ENCODE assay signal across 14 cellular contexts in genomic region chr5:3843691-3844090, GRCh38.
"Had no signal": no experiment of that assay in that cellular context is flagged by ENCODE, and none has a peak within 500 bp of the region (broad histone marks: within the 10 kb centered on the region; RNA-seq: fewer than 3 reads in every experiment).

No MANE protein-coding gene starts in this region.

- H3K9me3 ChIP-seq: right lobe of liver, spleen had no signal

- H3K36me3 ChIP-seq: right lobe of liver, spleen had no signal

- DNase-seq: activated B cell treated with CpG ODN at 0.5 μM for 24 hours; activated CD4-positive, alpha-beta T cell treated with anti-CD3 and anti-CD28 coated beads for 48 hours; activated CD8-positive, alpha-beta memory T cell treated with anti-CD3 and anti-CD28 coated beads, Interleukin-2, amount 50 U/mL, for 48 hours; activated gamma-delta T cell treated with Interleukin-2 at 50 U/mL for 16 hours; activated T-cell treated with anti-CD3 and anti-CD28 coated beads, Interleukin-2, amount 50 U/mL, for 72 hours; amniotic stem cell; cortex of kidney; effector CD4-positive, alpha-beta T cell; foreskin keratinocyte; left cardiac atrium; naive B cell; right lobe of liver; spleen had no signal

- H3K27me3 ChIP-seq: foreskin keratinocyte, right lobe of liver, spleen had no signal

- H3K27ac ChIP-seq: foreskin keratinocyte, right lobe of liver, spleen had no signal

- H3K4me1 ChIP-seq: foreskin keratinocyte, right lobe of liver, spleen had no signal

- H3K4me3 ChIP-seq: lung, right lobe of liver, spleen had no signal

- ATAC-seq: activated T-cell treated with anti-CD3 and anti-CD28 coated beads, Interleukin-2, amount 50 U/mL, for 72 hours; foreskin keratinocyte; left cardiac atrium; right lobe of liver had no signal
